ENCODE assay signal across 27 cellular contexts in the genomic region with DNA sequence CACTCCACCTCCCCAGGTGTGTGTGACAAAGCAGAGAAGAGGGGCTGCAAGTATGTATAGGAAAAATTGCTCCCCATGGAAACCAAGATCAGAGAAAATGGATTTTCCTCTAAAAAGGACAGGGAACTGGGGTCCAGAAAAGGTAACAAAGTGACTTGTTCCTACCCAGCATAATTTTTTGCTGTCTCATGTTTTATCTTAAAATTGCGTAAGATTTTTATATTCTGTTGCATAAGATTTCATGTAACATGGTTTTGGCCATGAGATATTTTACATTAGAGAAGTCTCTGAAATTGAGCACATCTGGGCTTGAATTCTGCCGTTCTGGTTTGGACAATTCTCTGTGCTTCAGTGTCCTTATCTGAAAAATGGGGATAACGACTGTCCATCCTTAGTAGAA.
"Had no signal": no experiment of that assay in that cellular context is flagged by ENCODE, and none has a peak within 500 bp of the region (broad histone marks: within the 10 kb centered on the region; RNA-seq: fewer than 3 reads in every experiment).

No MANE protein-coding gene starts in this region.

- H3K4me1 ChIP-seq: left ventricle myocardium inferior, neural progenitor cell, right atrium auricular region, stomach, testis, thyroid gland, transverse colon, upper lobe of left lung, vagina had no signal

- H3K4me3 Mint-ChIP-seq: mesothelial cell of epicardium; naive B cell; natural killer cell; nephron progenitor cell; neural progenitor cell; stimulated activated naive B cell treated with anti-CD40 and anti-IgM and Interleukin-4, amounts not matched to agents 10 μg/mL and 1 μg/mL and 100 μg/mL, for 72 hours had no signal

- H3K27ac ChIP-seq: left ventricle myocardium inferior, neural progenitor cell, neutrophil, ovary, right atrium auricular region, skin epidermis, stomach, testis, thyroid gland, transverse colon, upper lobe of left lung, vagina had no signal

- H2AFZ ChIP-seq: neural progenitor cell had no signal

- H3K9ac ChIP-seq: neural progenitor cell had no signal

- H3K27me3 ChIP-seq: neural progenitor cell, neutrophil, ovary, right atrium auricular region, testis, thyroid gland, transverse colon, upper lobe of left lung, vagina had no signal

- H3K27me3 Mint-ChIP-seq: stimulated activated naive B cell treated with anti-CD40 and anti-IgM and Interleukin-4, amounts not matched to agents 10 μg/mL and 1 μg/mL and 100 μg/mL, for 72 hours had no signal

- H3K9me3 ChIP-seq: left ventricle myocardium inferior, neutrophil, ovary, right atrium auricular region, stomach, testis, thyroid gland, transverse colon, upper lobe of left lung, vagina had no signal

- H3K36me3 ChIP-seq: left ventricle myocardium inferior, neural progenitor cell, neutrophil, ovary, right atrium auricular region, stomach, thyroid gland, transverse colon, upper lobe of left lung, vagina had no signal

- H3K4me1 Mint-ChIP-seq: mesothelial cell of epicardium; naive B cell; natural killer cell; nephron progenitor cell; neural progenitor cell; stimulated activated naive B cell treated with anti-CD40 and anti-IgM and Interleukin-4, amounts not matched to agents 10 μg/mL and 1 μg/mL and 100 μg/mL, for 72 hours had no signal

- H3K9me3 Mint-ChIP-seq: natural killer cell; nephron progenitor cell; neural progenitor cell; stimulated activated naive B cell treated with anti-CD40 and anti-IgM and Interleukin-4, amounts not matched to agents 10 μg/mL and 1 μg/mL and 100 μg/mL, for 72 hours had no signal

- DNase-seq: islet precursor cell; left ventricle myocardium inferior; mesendoderm; naive B cell; natural killer cell; nephron progenitor cell; ovary; stimulated activated CD4-positive, alpha-beta T cell treated with anti-CD3 and anti-CD28 coated beads, Interleukin-12 subunit alpha, Interleukin-12 subunit beta, amount 100 ng/mL, for 4 hours; stimulated activated CD4-positive, alpha-beta T cell treated with anti-CD3 and anti-CD28 coated beads, Interleukin-15, amount 100 ng/mL, for 24 hours; stimulated activated CD4-positive, alpha-beta T cell treated with anti-CD3 and anti-CD28 coated beads, Interleukin-2, amount 100 ng/mL, for 24 hours; stimulated activated CD4-positive, alpha-beta T cell treated with anti-CD3 and anti-CD28 coated beads, Interleukin-4, amount 100 ng/mL, for 1 hour; stimulated activated naive B cell treated with anti-CD40 and anti-IgM and Interleukin-4, amounts not matched to agents 10 μg/mL and 1 μg/mL and 100 μg/mL, for 72 hours; stimulated activated naive CD8-positive, alpha-beta T cell treated with anti-CD3 and anti-CD28 coated beads, Interleukin-15, Interleukin-2, amounts not matched to agents 100 U/mL and 50 U/mL, for 24 hours; stomach; testis; thyroid gland; transverse colon; upper lobe of left lung had no signal

- H3K4me3 ChIP-seq: left ventricle myocardium inferior, lung, neural progenitor cell, ovary, right atrium auricular region, skin epidermis, stomach, testis, thyroid gland, transverse colon, upper lobe of left lung, vagina had no signal

- H3K27ac Mint-ChIP-seq: mesothelial cell of epicardium; naive B cell; natural killer cell; nephron progenitor cell; neural progenitor cell; progenitor cell of endocrine pancreas; stimulated activated naive B cell treated with anti-CD40 and anti-IgM and Interleukin-4, amounts not matched to agents 10 μg/mL and 1 μg/mL and 100 μg/mL, for 72 hours had no signal

- H3K4me2 ChIP-seq: neural progenitor cell had no signal

- ATAC-seq: natural killer cell; sciatic nerve; stimulated activated naive B cell treated with anti-CD40 and anti-IgM and Interleukin-4, amounts not matched to agents 10 μg/mL and 1 μg/mL and 100 μg/mL, for 72 hours; stimulated activated naive CD8-positive, alpha-beta T cell treated with anti-CD3 and anti-CD28 coated beads, Interleukin-15, Interleukin-2, amounts not matched to agents 100 U/mL and 50 U/mL, for 24 hours had no signal

- H3K36me3 Mint-ChIP-seq: mesothelial cell of epicardium; naive B cell; natural killer cell; neural progenitor cell; stimulated activated naive B cell treated with anti-CD40 and anti-IgM and Interleukin-4, amounts not matched to agents 10 μg/mL and 1 μg/mL and 100 μg/mL, for 72 hours had no signal
